ENCODE assay signal across 12 cellular contexts in genomic region chr16:30082545-30083090, GRCh38. TPM values are rescaled to one million over a fixed set of nuclear protein-coding genes. Genes with fewer than 3 reads are reported as not detected.
DNase-seq lines count a peak whose midpoint lies in the region; ATAC-seq, FAIRE-seq and TF ChIP-seq lines count a peak whose summit lies in the region.
"Had no signal": no experiment of that assay in that cellular context is flagged by ENCODE, and none has a peak within 500 bp of the region (broad histone marks: within the 10 kb centered on the region; RNA-seq: fewer than 3 reads in every experiment).

No MANE protein-coding gene starts in this region.

- no peak overlapping the region for H3K9ac ChIP-seq in astrocyte (ENCODE audit: low read length)

- no peak for DNase-seq in activated naive CD8-positive, alpha-beta T cell treated with anti-CD3 and anti-CD28 coated beads for 36 hours
- no peak for DNase-seq in activated naive CD8-positive, alpha-beta T cell treated with anti-CD3 and anti-CD28 coated beads, Interleukin-2, amount 50 U/mL, for 24 hours
- DNase-seq in astrocyte (ENCODE audit: low read depth) (no peak), inferior parietal cortex (ENCODE audit: extremely low spot score) (no peak)
- no peak for DNase-seq in stimulated activated effector memory CD8-positive, alpha-beta T cell treated with anti-CD3 and anti-CD28 coated beads, Interleukin-12 subunit alpha, Interleukin-12 subunit beta, amount 100 ng/mL, for 72 hours (ENCODE audit: low spot score in 2 of 2)
- DNase-seq: activated CD4-positive, alpha-beta memory T cell treated with anti-CD3 and anti-CD28 coated beads, Interleukin-2, amount 10 ng/mL, durations not matched to agents 7 days and 5 days; DMS79 treated with DMSO at 0.1 percent for 48 hours; effector CD4-positive, alpha-beta T cell; left ventricle myocardium inferior had no signal

- H3K4me1 Mint-ChIP-seq in activated naive CD8-positive, alpha-beta T cell treated with anti-CD3 and anti-CD28 coated beads for 36 hours, result peaks cover 15% of the 10 kb centered on the region
- peaks cover 10% of the 10 kb centered on the region for H3K4me1 Mint-ChIP-seq in activated naive CD8-positive, alpha-beta T cell treated with anti-CD3 and anti-CD28 coated beads, Interleukin-2, amount 50 U/mL, for 24 hours
- H3K4me1 Mint-ChIP-seq in astrocyte (ENCODE audit: low read depth, unreplicated experiment), result peaks cover 9% of the 10 kb centered on the region
- peaks cover 34% of the 10 kb centered on the region for H3K4me1 Mint-ChIP-seq in stimulated activated effector memory CD8-positive, alpha-beta T cell treated with anti-CD3 and anti-CD28 coated beads, Interleukin-12 subunit alpha, Interleukin-12 subunit beta, amount 100 ng/mL, for 72 hours

- H4K20me1 ChIP-seq in astrocyte (ENCODE audit: insufficient read depth, low read length), result peaks cover 58% of the 10 kb centered on the region

- no peak overlapping the region for H2AFZ ChIP-seq in astrocyte (ENCODE audit: low read depth, low read length)

- H3K79me2 ChIP-seq in astrocyte (ENCODE audit: insufficient read depth, low read length), result peaks cover 50% of the 10 kb centered on the region

- ATAC-seq in activated naive CD8-positive, alpha-beta T cell treated with anti-CD3 and anti-CD28 coated beads, Interleukin-2, amount 50 U/mL, for 24 hours, result no peak
- no peak for ATAC-seq in stimulated activated effector memory CD8-positive, alpha-beta T cell treated with anti-CD3 and anti-CD28 coated beads, Interleukin-12 subunit alpha, Interleukin-12 subunit beta, amount 100 ng/mL, for 72 hours
- no peak for ATAC-seq in HG02852 (IDR thresholded peaks at IDR 0.05; ENCODE audit: unreplicated experiment)

- H3K4me3 ChIP-seq in astrocyte (ENCODE audit: insufficient read depth, low read depth, low read length), result no peak overlapping the region
- H3K4me3 ChIP-seq: left ventricle myocardium inferior had no signal

- no peak overlapping the region for H3K27ac ChIP-seq in astrocyte (ENCODE audit: low read depth, low read length)
- H3K27ac ChIP-seq: left ventricle myocardium inferior had no signal

- H3K9me3 ChIP-seq in astrocyte (ENCODE audit: insufficient read depth, low read depth, low read length), result no peaks in the 10 kb centered on the region
- H3K9me3 ChIP-seq: left ventricle myocardium inferior had no signal

- no peak for TF ChIP-seq CTCF in astrocyte (IDR thresholded peaks at IDR 0.05; ENCODE audit: insufficient read depth, low read depth, low read length)

- H3K4me2 ChIP-seq in astrocyte (ENCODE audit: low read length), result no peak overlapping the region

- no peak overlapping the region for H3K4me3 Mint-ChIP-seq in activated naive CD8-positive, alpha-beta T cell treated with anti-CD3 and anti-CD28 coated beads for 36 hours
- no peak overlapping the region for H3K4me3 Mint-ChIP-seq in activated naive CD8-positive, alpha-beta T cell treated with anti-CD3 and anti-CD28 coated beads, Interleukin-2, amount 50 U/mL, for 24 hours
- H3K4me3 Mint-ChIP-seq in astrocyte (ENCODE audit: unreplicated experiment), result peak overlapping the region; percentile 29
- no peak overlapping the region for H3K4me3 Mint-ChIP-seq in stimulated activated effector memory CD8-positive, alpha-beta T cell treated with anti-CD3 and anti-CD28 coated beads, Interleukin-12 subunit alpha, Interleukin-12 subunit beta, amount 100 ng/mL, for 72 hours
- H3K4me3 Mint-ChIP-seq: activated CD4-positive, alpha-beta memory T cell treated with anti-CD3 and anti-CD28 coated beads, Interleukin-2, amount 10 ng/mL, durations not matched to agents 7 days and 5 days; activated naive CD8-positive, alpha-beta T cell; T-helper 2 cell treated with Interferon-gamma antibody and Interleukin-4, amounts not matched to agents 5 μg/mL and 100 μg/mL, for 36 hours had no signal

- H3K36me3 Mint-ChIP-seq in activated naive CD8-positive, alpha-beta T cell treated with anti-CD3 and anti-CD28 coated beads for 36 hours, result peaks cover 36% of the 10 kb centered on the region
- peaks cover 42% of the 10 kb centered on the region for H3K36me3 Mint-ChIP-seq in activated naive CD8-positive, alpha-beta T cell treated with anti-CD3 and anti-CD28 coated beads, Interleukin-2, amount 50 U/mL, for 24 hours (ENCODE audit: low read depth)
- peaks cover 38% of the 10 kb centered on the region for H3K36me3 Mint-ChIP-seq in astrocyte (ENCODE audit: low read depth, unreplicated experiment)
- H3K36me3 Mint-ChIP-seq in stimulated activated effector memory CD8-positive, alpha-beta T cell treated with anti-CD3 and anti-CD28 coated beads, Interleukin-12 subunit alpha, Interleukin-12 subunit beta, amount 100 ng/mL, for 72 hours, result peaks cover 90% of the 10 kb centered on the region

- no peaks in the 10 kb centered on the region for H3K27me3 Mint-ChIP-seq in activated naive CD8-positive, alpha-beta T cell treated with anti-CD3 and anti-CD28 coated beads for 36 hours
- H3K27me3 Mint-ChIP-seq in activated naive CD8-positive, alpha-beta T cell treated with anti-CD3 and anti-CD28 coated beads, Interleukin-2, amount 50 U/mL, for 24 hours, result no peaks in the 10 kb centered on the region
- no peaks in the 10 kb centered on the region for H3K27me3 Mint-ChIP-seq in astrocyte (ENCODE audit: low read depth, unreplicated experiment)
- H3K27me3 Mint-ChIP-seq: activated CD4-positive, alpha-beta memory T cell treated with anti-CD3 and anti-CD28 coated beads, Interleukin-2, amount 10 ng/mL, durations not matched to agents 7 days and 5 days; activated naive CD8-positive, alpha-beta T cell had no signal

- no peaks in the 10 kb centered on the region for H3K9me3 Mint-ChIP-seq in activated naive CD8-positive, alpha-beta T cell treated with anti-CD3 and anti-CD28 coated beads for 36 hours
- H3K9me3 Mint-ChIP-seq in activated naive CD8-positive, alpha-beta T cell treated with anti-CD3 and anti-CD28 coated beads, Interleukin-2, amount 50 U/mL, for 24 hours, result no peaks in the 10 kb centered on the region
- H3K9me3 Mint-ChIP-seq in astrocyte (ENCODE audit: unreplicated experiment), result no peaks in the 10 kb centered on the region
- H3K9me3 Mint-ChIP-seq in stimulated activated effector memory CD8-positive, alpha-beta T cell treated with anti-CD3 and anti-CD28 coated beads, Interleukin-12 subunit alpha, Interleukin-12 subunit beta, amount 100 ng/mL, for 72 hours, result no peaks in the 10 kb centered on the region
- H3K9me3 Mint-ChIP-seq: activated CD4-positive, alpha-beta memory T cell treated with anti-CD3 and anti-CD28 coated beads, Interleukin-2, amount 10 ng/mL, durations not matched to agents 7 days and 5 days; T-helper 2 cell treated with Interferon-gamma antibody and Interleukin-4, amounts not matched to agents 5 μg/mL and 100 μg/mL, for 36 hours had no signal

- H3K27me3 ChIP-seq in astrocyte (ENCODE audit: insufficient read depth, low read length), result no peaks in the 10 kb centered on the region

- H3K4me1 ChIP-seq in astrocyte (ENCODE audit: insufficient read depth, low read length), result peaks cover 7% of the 10 kb centered on the region

- no peak for FAIRE-seq in astrocyte (lab: Jason Lieb, UNC)

- H3K36me3 ChIP-seq in astrocyte (ENCODE audit: insufficient read depth, low read length), result peaks cover 22% of the 10 kb centered on the region

- H3K27ac Mint-ChIP-seq in activated naive CD8-positive, alpha-beta T cell treated with anti-CD3 and anti-CD28 coated beads for 36 hours, result peak overlapping the region; percentile 21
- H3K27ac Mint-ChIP-seq in activated naive CD8-positive, alpha-beta T cell treated with anti-CD3 and anti-CD28 coated beads, Interleukin-2, amount 50 U/mL, for 24 hours, result no peak overlapping the region
- no peak overlapping the region for H3K27ac Mint-ChIP-seq in astrocyte (ENCODE audit: unreplicated experiment)
- peak overlapping the region; percentile 61 for H3K27ac Mint-ChIP-seq in stimulated activated effector memory CD8-positive, alpha-beta T cell treated with anti-CD3 and anti-CD28 coated beads, Interleukin-12 subunit alpha, Interleukin-12 subunit beta, amount 100 ng/mL, for 72 hours
- H3K27ac Mint-ChIP-seq: activated CD4-positive, alpha-beta memory T cell treated with anti-CD3 and anti-CD28 coated beads, Interleukin-2, amount 10 ng/mL, durations not matched to agents 7 days and 5 days; activated naive CD8-positive, alpha-beta T cell; T-helper 2 cell treated with Interferon-gamma antibody and Interleukin-4, amounts not matched to agents 5 μg/mL and 100 μg/mL, for 36 hours had no signal

RNA-seq across cellular contexts. Expression of gene PPP4C, which starts 6.8 kb away (rescaled TPM):
- total RNA-seq in activated naive CD8-positive, alpha-beta T cell treated with anti-CD3 and anti-CD28 coated beads for 36 hours, result 100 to 1,000 TPM; 125 to 127 TPM
- 140 TPM in 2 replicates for total RNA-seq in astrocyte

RNA-seq across cellular contexts. Expression of gene TBX6, which starts 9.1 kb away (rescaled TPM):
- total RNA-seq in activated naive CD8-positive, alpha-beta T cell treated with anti-CD3 and anti-CD28 coated beads for 36 hours, result 1 to 10 TPM in 1 of 2 experiments, under 1 TPM in 1; 0.74 to 1.1 TPM
- 0.22 and 0.27 TPM in 2 replicates for total RNA-seq in astrocyte

RNA-seq across cellular contexts. Expression of gene YPEL3, which starts 13.4 kb away (rescaled TPM):
- 10 to 100 TPM; 11.8 to 12.1 TPM for total RNA-seq in activated naive CD8-positive, alpha-beta T cell treated with anti-CD3 and anti-CD28 coated beads for 36 hours
- 20.5 and 25.2 TPM in 2 replicates for total RNA-seq in astrocyte

RNA-seq across cellular contexts. Expression of gene ALDOA, which starts 17.1 kb away (rescaled TPM):
- total RNA-seq in activated naive CD8-positive, alpha-beta T cell treated with anti-CD3 and anti-CD28 coated beads for 36 hours, result 1,000 to 10,000 TPM; 2,800 to 2,893 TPM
- 1,795 and 1,830 TPM in 2 replicates for total RNA-seq in astrocyte

RNA-seq across cellular contexts. Expression of gene GDPD3, which starts 30.7 kb away (rescaled TPM):
- 1 to 10 TPM; 1.7 to 4.3 TPM for total RNA-seq in activated naive CD8-positive, alpha-beta T cell treated with anti-CD3 and anti-CD28 coated beads for 36 hours
- total RNA-seq in astrocyte, result 1.8 and 3.6 TPM in 2 replicates

Comparison
In these comparisons a context has a peak if more than half of its experiments do, and no peak if none do; other contexts are left out.
1. H3K27ac Mint-ChIP-seq: peak in activated naive CD8-positive, alpha-beta T cell treated with anti-CD3 and anti-CD28 coated beads for 36 hours (single experiment) and stimulated activated effector memory CD8-positive, alpha-beta T cell treated with anti-CD3 and anti-CD28 coated beads, Interleukin-12 subunit alpha, Interleukin-12 subunit beta, amount 100 ng/mL, for 72 hours (single experiment); none in activated naive CD8-positive, alpha-beta T cell treated with anti-CD3 and anti-CD28 coated beads, Interleukin-2, amount 50 U/mL, for 24 hours (single experiment) and astrocyte (single experiment).